Comparison of ENCODE assay signal across 15 cellular contexts in the genomic region with DNA sequence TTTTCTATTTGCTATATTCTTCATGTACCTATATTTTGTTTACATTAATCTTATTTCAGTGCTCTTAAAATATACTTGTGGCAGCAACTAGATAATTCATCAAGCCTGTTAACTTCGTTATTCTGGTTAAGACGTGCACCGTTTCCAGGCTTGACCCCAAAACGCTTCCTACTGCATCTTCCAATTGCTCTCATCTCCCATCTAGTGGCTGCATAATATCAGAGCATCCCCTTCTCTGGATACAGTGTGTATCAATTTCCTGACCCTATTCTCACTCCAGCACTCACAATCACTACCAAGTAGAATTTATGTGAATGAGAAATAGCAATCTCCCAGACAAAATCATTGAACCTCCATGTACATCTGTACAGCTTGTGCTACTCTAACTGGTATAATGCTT.
DNase-seq lines count a peak whose midpoint lies in the region; ATAC-seq and TF ChIP-seq lines count a peak whose summit lies in the region.
"Had no signal": no experiment of that assay in that cellular context is flagged by ENCODE, and none has a peak within 500 bp of the region (broad histone marks: within the 10 kb centered on the region; RNA-seq: fewer than 3 reads in every experiment).

No MANE protein-coding gene starts in this region.

- POLR2A ChIA-PET in RWPE1 (lab: Yijun Ruan, JAX; ENCODE audit: low non-redundant PET): no interaction called here

- DNase-seq in Right ventricle myocardium superior (no peak), right atrium auricular region (ENCODE audit: low spot score) (no peak), RWPE1 (ENCODE audit: low spot score) (peak; percentile 3), glutamatergic neuron (no peak), AML-193 (lab: John Stamatoyannopoulos, UW) (no peak), transverse colon (no peak), NCI-H1417 (lab: John Stamatoyannopoulos, UW) (no peak), suprapubic skin (ENCODE audit: low spot score in 2 of 2) (no peak)
- DNase-seq: activated CD4-positive, CD25-positive, alpha-beta regulatory T cell treated with anti-CD3 and anti-CD28 coated beads, Interleukin-2, amount 50 U/mL, for 72 hours; activated gamma-delta T cell; H7 had no signal

- in situ Hi-C loops in transverse colon (cut with MboI; ENCODE audit: low pct_ligation_motif_present in 1 of 4, low pct_unique_long_range_greater_than_20kb in 1 of 4, low sequenced_read_pairs in 3 of 4): no loop called here

- peak in 1 of 2 donors; percentile 51 for TF ChIP-seq CTCF in right atrium auricular region (IDR thresholded peaks at IDR 0.05)
- TF ChIP-seq CTCF in RWPE1 (conservative IDR thresholded peaks at IDR 0.05; ENCODE audit: low read depth): no peak
- peak; percentile 31 for TF ChIP-seq CTCF in glutamatergic neuron (IDR thresholded peaks at IDR 0.05; ENCODE audit: partially characterized antibody, unreplicated experiment)
- no peak for TF ChIP-seq CTCF in transverse colon (IDR thresholded peaks at IDR 0.05)
- TF ChIP-seq CTCF in suprapubic skin (IDR thresholded peaks at IDR 0.05): no peak

- H3K27ac Mint-ChIP-seq in glutamatergic neuron (ENCODE audit: unreplicated experiment): no peak overlapping the region
- H3K27ac Mint-ChIP-seq: IgD-negative memory B cell, memory B cell had no signal

- no peaks in the 10 kb centered on the region for H3K27me3 Mint-ChIP-seq in glutamatergic neuron (ENCODE audit: unreplicated experiment)
- H3K27me3 Mint-ChIP-seq: IgD-negative memory B cell, memory B cell had no signal

- no peaks in the 10 kb centered on the region for H3K9me3 Mint-ChIP-seq in glutamatergic neuron (ENCODE audit: unreplicated experiment)
- H3K9me3 Mint-ChIP-seq: memory B cell had no signal

- TF ChIP-seq EP300 in transverse colon (IDR thresholded peaks at IDR 0.05; ENCODE audit: low read depth): no peak
- TF ChIP-seq EP300 in suprapubic skin (IDR thresholded peaks at IDR 0.05): no peak

- H3K4me1 ChIP-seq in right atrium auricular region (no peaks in the 10 kb centered on the region), transverse colon (no peaks in the 10 kb centered on the region), suprapubic skin (no peaks in the 10 kb centered on the region)
- H3K4me1 ChIP-seq: BLaER1 treated with 17β-estradiol and CSF1 and Interleukin-3, amounts not matched to agents 10 nM and 100 nM; SJCRH30 had no signal

- no peaks in the 10 kb centered on the region for H3K4me1 Mint-ChIP-seq in glutamatergic neuron (ENCODE audit: low read depth, unreplicated experiment)
- H3K4me1 Mint-ChIP-seq: IgD-negative memory B cell, memory B cell had no signal

- CTCF ChIA-PET in RWPE1 (lab: Yijun Ruan, JAX): no interaction called here

- H3K9me3 ChIP-seq in right atrium auricular region: no peaks in the 10 kb centered on the region
- H3K9me3 ChIP-seq in transverse colon: no peaks in the 10 kb centered on the region
- no peaks in the 10 kb centered on the region for H3K9me3 ChIP-seq in suprapubic skin
- H3K9me3 ChIP-seq: BLaER1 treated with 17β-estradiol and CSF1 and Interleukin-3, amounts not matched to agents 10 nM and 100 nM; SJCRH30 had no signal

- H3K4me3 ChIP-seq in right atrium auricular region (no peak overlapping the region), transverse colon (no peak overlapping the region), suprapubic skin (no peak overlapping the region)
- H3K4me3 ChIP-seq: BLaER1 treated with 17β-estradiol and CSF1 and Interleukin-3, amounts not matched to agents 10 nM and 100 nM; SJCRH30 had no signal

- intact Hi-C loops in Right ventricle myocardium superior (cut with DNase I) (no loop called here), transverse colon (cut with DNase I; ENCODE audit: low total_unique reads) (no loop called here)

- H3K27ac ChIP-seq in right atrium auricular region: no peak overlapping the region
- no peak overlapping the region for H3K27ac ChIP-seq in RWPE1
- no peak overlapping the region for H3K27ac ChIP-seq in transverse colon
- no peak overlapping the region for H3K27ac ChIP-seq in suprapubic skin
- H3K27ac ChIP-seq: BLaER1 treated with 17β-estradiol and CSF1 and Interleukin-3, amounts not matched to agents 10 nM and 100 nM; SJCRH30 had no signal

- TF ChIP-seq POLR2A in transverse colon (IDR thresholded peaks at IDR 0.05) (no peak), suprapubic skin (IDR thresholded peaks at IDR 0.05) (no peak)

- no peaks in the 10 kb centered on the region for H3K36me3 Mint-ChIP-seq in glutamatergic neuron (ENCODE audit: unreplicated experiment)
- H3K36me3 Mint-ChIP-seq: memory B cell had no signal

- no peak overlapping the region for H3K4me3 Mint-ChIP-seq in glutamatergic neuron (ENCODE audit: unreplicated experiment)
- H3K4me3 Mint-ChIP-seq: IgD-negative memory B cell, memory B cell had no signal

- WGBS in transverse colon (ENCODE audit: low coverage in 1 of 2), 2 donors: 58 to 78% methylated on average over 4 of the region's 4 CpGs
- 44% methylated on average over 4 of the region's 4 CpGs for WGBS in suprapubic skin

- no peaks in the 10 kb centered on the region for H3K36me3 ChIP-seq in right atrium auricular region
- H3K36me3 ChIP-seq in transverse colon: no peaks in the 10 kb centered on the region
- no peaks in the 10 kb centered on the region for H3K36me3 ChIP-seq in suprapubic skin
- H3K36me3 ChIP-seq: BLaER1 treated with 17β-estradiol and CSF1 and Interleukin-3, amounts not matched to agents 10 nM and 100 nM; SJCRH30 had no signal

- H3K27me3 ChIP-seq in right atrium auricular region: no peaks in the 10 kb centered on the region
- H3K27me3 ChIP-seq in transverse colon: no peaks in the 10 kb centered on the region
- no peaks in the 10 kb centered on the region for H3K27me3 ChIP-seq in suprapubic skin
- H3K27me3 ChIP-seq: BLaER1 treated with 17β-estradiol and CSF1 and Interleukin-3, amounts not matched to agents 10 nM and 100 nM; SJCRH30 had no signal

- peak; percentile 67 for ATAC-seq in Right ventricle myocardium superior (ENCODE audit: poor library complexity)
